10 cellular contexts compared by ENCODE assay signal in genomic region chr2:219280682-219281081, GRCh38. TPM values are rescaled to one million over a fixed set of nuclear protein-coding genes. Genes with fewer than 3 reads are reported as not detected.
DNase-seq lines count a peak whose midpoint lies in the region; ATAC-seq and TF ChIP-seq lines count a peak whose summit lies in the region.
"Had no signal": no experiment of that assay in that cellular context is flagged by ENCODE, and none has a peak within 500 bp of the region (broad histone marks: within the 10 kb centered on the region; RNA-seq: fewer than 3 reads in every experiment).

No MANE protein-coding gene starts in this region.

- peak overlapping the region; percentile 86; the same call in 1 of the 2 replicates for H3K4me2 ChIP-seq in HCT116 (ENCODE audit: low read length)
- H3K4me2 ChIP-seq in neural cell (ENCODE audit: low read length): no peak overlapping the region

- intact Hi-C loops in HCT116 (cut with micrococcal nuclease) (no loop called here), body of pancreas (cut with DNase I) (no loop called here), adrenal gland (cut with DNase I) (no loop called here)

- H3K9me2 ChIP-seq in HCT116 (ENCODE audit: insufficient read depth) (no peaks in the 10 kb centered on the region), neural cell (ENCODE audit: insufficient read depth, low read length) (no peaks in the 10 kb centered on the region)

- RAD21 ChIA-PET in HCT116 (lab: Charles Lee; ENCODE audit: low non-redundant PET in 1 of 2, low total read pairs in 2 of 2, uncharacterized antibody in 2 of 2, unreplicated experiment in 2 of 2): no interaction called here

- POLR2A ChIA-PET in AG04449 (lab: Yijun Ruan, JAX) (interaction anchor here (0.7 kb wide), 1 partner anchor 11 kb away, joined by 3 read pairs; no protein-coding TSS in a partner anchor), HCT116 (lab: Charles Lee) (no interaction called here)

- H2AFZ ChIP-seq in HCT116 (ENCODE audit: low read depth, low read length, poor library complexity, severe bottlenecking) (no peak overlapping the region), neural cell (ENCODE audit: low read depth, low read length) (no peak overlapping the region)

- BruUV-seq in HCT116 (replicated peaks; lab: Mats Ljungman, UMichigan): TSS peak; percentile 58

- TF ChIP-seq CTCF in AG04449 (IDR thresholded peaks at IDR 0.05; ENCODE audit: insufficient read depth, low read length, missing control alignments): no peak
- TF ChIP-seq CTCF in HCT116 (IDR thresholded peaks at IDR 0.05 in 2 of 3, conservative IDR thresholded peaks at IDR 0.05 in 1 of 3; ENCODE audit: borderline replicate concordance in 1 of 3, insufficient read depth in 1 of 3, low read depth in 2 of 3, low read length in 2 of 3): no peak
- TF ChIP-seq CTCF in body of pancreas (IDR thresholded peaks at IDR 0.05): no peak
- no peak for TF ChIP-seq CTCF in neural cell (IDR thresholded peaks at IDR 0.05; ENCODE audit: poor library complexity, severe bottlenecking)
- no peak for TF ChIP-seq CTCF in adrenal gland (IDR thresholded peaks at IDR 0.05)

- TF ChIP-seq POLR2A in HCT116 (IDR thresholded peaks at IDR 0.05; ENCODE audit: borderline replicate concordance, extremely low read depth, insufficient read depth, insufficient read length) (no peak), body of pancreas (IDR thresholded peaks at IDR 0.05) (no peak), adrenal gland (IDR thresholded peaks at IDR 0.05) (no peak)

- DNase-seq in AG04449 (ENCODE audit: low read depth, low spot score) (no peak), HCT116 (ENCODE audit: low read depth, low spot score) (no peak), body of pancreas (no peak), GM19238 (ENCODE audit: insufficient read length, low spot score) (no peak), adrenal gland (no peak)
- DNase-seq in stimulated activated CD4-positive, alpha-beta T cell treated with anti-CD3 and anti-CD28 coated beads, Interleukin-4, amount 100 ng/mL, for 24 hours: no peak
- DNase-seq: NCI-H510A treated with DMSO at 0.1 percent for 48 hours had no signal

- CTCF ChIA-PET in AG04449 (lab: Yijun Ruan, JAX) (interaction anchor here (1.0 to 21.6 kb wide), 7 partner anchors 14 to 249 kb away, joined by 3 to 691 read pairs (median 7); partner anchors contain the start of gene CNPPD1), HCT116 (lab: Charles Lee) (interaction anchor here (0.6 kb wide), 1 partner anchor 14 kb away, joined by 3 read pairs; no protein-coding TSS in a partner anchor)

- 86 to 89% methylated on average over 4 of the region's 4 CpGs for WGBS in body of pancreas, 2 donors
- 86 to 94% (median 91%) methylated on average over 4 of the region's 4 CpGs for WGBS in adrenal gland, 4 donors

- H3K4me1 ChIP-seq in HCT116 (ENCODE audit: control insufficient read depth in 1 of 2, insufficient read depth in 2 of 2, low read length in 2 of 2) (peaks cover 20 to 37% of the 10 kb centered on the region in 2 experiments), body of pancreas (peaks cover 36% of the 10 kb centered on the region), adrenal gland (replicated peaks in 1 of 2) (peaks cover 14 to 32% of the 10 kb centered on the region in 2 donors)

- TF ChIP-seq RAD21 in HCT116 (IDR thresholded peaks at IDR 0.05; ENCODE audit: low read depth): no peak
- no peak for TF ChIP-seq RAD21 in neural cell (conservative IDR thresholded peaks at IDR 0.05)

- no peak for ATAC-seq in HCT116
- ATAC-seq in body of pancreas: no peak
- no peak for ATAC-seq in GM19035 (IDR thresholded peaks at IDR 0.05; ENCODE audit: unreplicated experiment)
- ATAC-seq: heart left ventricle had no signal

- H3K79me2 ChIP-seq in HCT116 (ENCODE audit: insufficient read depth, low read length) (no peaks in the 10 kb centered on the region), neural cell (replicated peaks; ENCODE audit: insufficient read depth, low read length) (no peaks in the 10 kb centered on the region)

- no peaks in the 10 kb centered on the region for H3K9me3 ChIP-seq in HCT116 (ENCODE audit: control insufficient read depth in 1 of 2, insufficient read depth in 1 of 2, low read depth in 1 of 2, low read length in 2 of 2)
- H3K9me3 ChIP-seq in body of pancreas: no peaks in the 10 kb centered on the region
- no peaks in the 10 kb centered on the region for H3K9me3 ChIP-seq in neural cell (ENCODE audit: low read length)
- H3K9me3 ChIP-seq in adrenal gland (replicated peaks in 1 of 3): no peaks in the 10 kb centered on the region
- H3K9me3 ChIP-seq: heart left ventricle had no signal

- H3K9ac ChIP-seq in HCT116 (ENCODE audit: low read length): no peak overlapping the region
- peak overlapping the region; percentile 82 for H3K9ac ChIP-seq in neural cell (ENCODE audit: low read length)

- H4K20me1 ChIP-seq in HCT116 (ENCODE audit: insufficient read depth) (no peaks in the 10 kb centered on the region), neural cell (ENCODE audit: insufficient read depth) (no peaks in the 10 kb centered on the region)

- H3F3A ChIP-seq in neural cell (ENCODE audit: insufficient read depth, low read length, poor library complexity, severe bottlenecking): peaks cover 10% of the 10 kb centered on the region

- H3K4me3 ChIP-seq in AG04449 (ENCODE audit: low read depth, low read length): peak overlapping the region; percentile 78
- no peak overlapping the region for H3K4me3 ChIP-seq in HCT116 (replicated peaks in 1 of 2; ENCODE audit: low read depth in 1 of 2, low read length in 2 of 2)
- H3K4me3 ChIP-seq in body of pancreas: no peak overlapping the region
- no peak overlapping the region for H3K4me3 ChIP-seq in neural cell (ENCODE audit: low read length)
- H3K4me3 ChIP-seq in adrenal gland: no peak overlapping the region

- no peaks in the 10 kb centered on the region for H3K27me3 ChIP-seq in HCT116 (ENCODE audit: insufficient read depth, low read length)
- no peaks in the 10 kb centered on the region for H3K27me3 ChIP-seq in body of pancreas
- H3K27me3 ChIP-seq in neural cell (ENCODE audit: insufficient read depth, low read depth, low read length): no peaks in the 10 kb centered on the region
- no peaks in the 10 kb centered on the region for H3K27me3 ChIP-seq in adrenal gland
- H3K27me3 ChIP-seq: heart left ventricle had no signal

- H3K36me3 ChIP-seq in HCT116 (ENCODE audit: control insufficient read depth in 1 of 2, insufficient read depth in 2 of 2, low read length in 2 of 2) (no peaks in the 10 kb centered on the region), body of pancreas (replicated peaks in 1 of 2; ENCODE audit: insufficient read depth in 1 of 2, low read depth in 2 of 2) (peaks cover 0 to 21% of the 10 kb centered on the region in 2 donors), neural cell (ENCODE audit: insufficient read depth, low read length) (no peaks in the 10 kb centered on the region), adrenal gland (replicated peaks in 1 of 2) (peaks cover 0 to 51% of the 10 kb centered on the region in 2 donors)

- TF ChIP-seq EP300 in neural cell (conservative IDR thresholded peaks at IDR 0.05; ENCODE audit: poor library complexity, severe bottlenecking): no peak

- H3K27ac ChIP-seq in HCT116 (ENCODE audit: low read depth, low read length) (no peak overlapping the region), body of pancreas (peak overlapping the region in 3 of 4 donors; percentile 12 to 98 (median 95)), neural cell (ENCODE audit: low read length) (no peak overlapping the region), adrenal gland (peak overlapping the region in 2 of 5 donors; percentile 94 to 99)

TF ChIP-seq in HCT116, 20 proteins besides CTCF, POLR2A, EP300 and RAD21 (continues in another document):
- TF ChIP-seq SIN3A (IDR thresholded peaks at IDR 0.05; ENCODE audit: low read depth): no peak
- no peak for TF ChIP-seq YY1 (IDR thresholded peaks at IDR 0.05; ENCODE audit: extremely low read depth, insufficient replicate concordance, low read depth, low read length)

TF ChIP-seq in neural cell, 6 proteins besides CTCF, POLR2A, EP300 and RAD21 (continues in another document):
- TF ChIP-seq POLR2AphosphoS5 (IDR thresholded peaks at IDR 0.05): no peak
- TF ChIP-seq SMC3 (conservative IDR thresholded peaks at IDR 0.05; ENCODE audit: poor library complexity): no peak
- no peak for TF ChIP-seq MXI1 (conservative IDR thresholded peaks at IDR 0.05; ENCODE audit: poor library complexity, severe bottlenecking)

RNA-seq across cellular contexts. Expression of gene DNAJB2, which starts 1.5 kb away (rescaled TPM):
- total RNA-seq in HCT116 (2021; ENCODE audit: unreplicated experiment): 36.2 TPM
- polyA plus RNA-seq in HCT116 (2012): 30.8 and 44.4 TPM in 2 replicates
- total RNA-seq in body of pancreas: 10 to 100 TPM; 60.3 to 68.0 TPM
- 145 and 172 TPM in 2 replicates for polyA plus RNA-seq in neural cell
- polyA minus RNA-seq in neural cell: 54.8 and 57.6 TPM in 2 replicates
- 100 to 1,000 TPM in 7 of 8 donors, 10 to 100 TPM in 1; 80.6 to 180 (median 137) TPM for total RNA-seq in adrenal gland
- 100 to 1,000 TPM; 126 to 201 (median 145) TPM for polyA plus RNA-seq in adrenal gland

RNA-seq across cellular contexts. Expression of gene TUBA4A, which starts 27.0 kb away (rescaled TPM):
- 32.7 TPM for total RNA-seq in HCT116 (2021; ENCODE audit: unreplicated experiment)
- polyA plus RNA-seq in HCT116 (2012): 47.0 and 59.8 TPM in 2 replicates
- 10 to 100 TPM; 17.8 to 20.2 TPM for total RNA-seq in body of pancreas
- polyA plus RNA-seq in neural cell: 0.82 TPM in 1 of 2 replicates, not detected in the other
- polyA minus RNA-seq in neural cell: not detected in 2 replicates
- total RNA-seq in adrenal gland: 100 to 1,000 TPM in 1 of 8 donors, 10 to 100 TPM in 7; 16.6 to 207 (median 25.9) TPM
- polyA plus RNA-seq in adrenal gland: 100 to 1,000 TPM in 1 of 3 donors, 10 to 100 TPM in 2; 13.4 to 741 (median 39.6) TPM

RNA-seq across cellular contexts. Expression of gene TUBA4B, which starts 27.6 kb away (rescaled TPM):
- total RNA-seq in HCT116 (2021; ENCODE audit: unreplicated experiment) (not detected), body of pancreas (not detected), adrenal gland (under 1 TPM in 1 of 8 donors, not detected in 7; 0.14 TPM)
- not detected in 2 replicates for polyA plus RNA-seq in HCT116 (2012)
- polyA plus RNA-seq in neural cell (not detected in 2 replicates), adrenal gland (under 1 TPM in 1 of 3 donors, not detected in 2; 0.07 TPM)
- polyA minus RNA-seq in neural cell: not detected in 2 replicates
- total RNA-seq: heart left ventricle had no signal
- polyA plus RNA-seq: heart left ventricle had no signal

RNA-seq across cellular contexts. Expression of gene PTPRN, which starts 28.5 kb away (rescaled TPM):
- total RNA-seq in HCT116 (2021; ENCODE audit: unreplicated experiment): not detected
- polyA plus RNA-seq in HCT116 (2012): 0.49 and 0.52 TPM in 2 replicates
- 10 to 100 TPM; 18.7 to 19.8 TPM for total RNA-seq in body of pancreas
- polyA plus RNA-seq in neural cell: 66.4 and 82.1 TPM in 2 replicates
- 94.0 and 107 TPM in 2 replicates for polyA minus RNA-seq in neural cell
- 100 to 1,000 TPM in 1 of 8 donors, 10 to 100 TPM in 2, 1 to 10 TPM in 3, under 1 TPM in 1, not detected in 1; 0.39 to 106 (median 8.8) TPM for total RNA-seq in adrenal gland
- polyA plus RNA-seq in adrenal gland: 10 to 100 TPM in 2 of 3 donors, 1 to 10 TPM in 1; 8.5 to 45.3 (median 26.7) TPM

RNA-seq across cellular contexts. Expression of gene STK16, which starts 35.4 kb away (rescaled TPM):
- total RNA-seq in HCT116 (2021; ENCODE audit: unreplicated experiment) (31.4 TPM), body of pancreas (10 to 100 TPM in 1 of 2 donors, 1 to 10 TPM in 1; 8.0 to 16.8 TPM), adrenal gland (10 to 100 TPM; 19.2 to 55.8 (median 30.1) TPM)
- 44.1 and 49.2 TPM in 2 replicates for polyA plus RNA-seq in HCT116 (2012)
- polyA plus RNA-seq in neural cell (64.9 and 96.5 TPM in 2 replicates), adrenal gland (10 to 100 TPM; 24.7 to 27.1 (median 26.8) TPM)
- 20.7 and 20.8 TPM in 2 replicates for polyA minus RNA-seq in neural cell

Comparison
In these comparisons a context has a peak if more than half of its experiments do, and no peak if none do; other contexts are left out.
1. H3K27ac ChIP-seq: peak in body of pancreas (3 of 4); none in HCT116 (single experiment) and neural cell (single experiment).